In the genomic region with DNA sequence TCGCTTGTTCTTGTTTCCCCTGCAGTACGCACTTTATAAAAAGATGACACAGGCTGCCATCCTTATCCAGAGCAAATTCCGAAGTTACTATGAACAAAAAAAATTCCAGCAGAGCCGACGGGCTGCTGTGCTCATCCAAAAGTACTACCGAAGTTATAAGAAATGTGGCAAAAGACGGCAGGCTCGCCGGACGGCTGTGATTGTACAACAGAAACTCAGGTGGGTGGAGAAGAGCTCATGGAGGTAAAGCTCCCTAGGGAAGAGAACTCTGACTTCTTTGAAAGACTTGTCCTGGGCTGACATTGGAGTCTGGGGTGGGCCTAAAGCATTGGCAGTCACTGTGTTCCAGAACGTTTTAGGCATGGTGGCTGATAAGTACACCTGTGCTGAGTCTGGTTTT, we compare ENCODE assay signal across 10 cellular contexts.
"Had no signal": no experiment of that assay in that cellular context is flagged by ENCODE, and none has a peak within 500 bp of the region (broad histone marks: within the 10 kb centered on the region; RNA-seq: fewer than 3 reads in every experiment).

No MANE protein-coding gene starts in this region.

- H3K4me2 ChIP-seq: GM23338 had no signal

- DNase-seq: H9, HCEC 1CT, HFFc6, KG1 had no signal

- H3K27ac ChIP-seq: HL-60 had no signal

- H3K4me3 ChIP-seq: GM23338 had no signal

- H3K27ac Mint-ChIP-seq: GM23338, HFFc6, IgD-negative memory B cell had no signal

- H3K4me3 Mint-ChIP-seq: GM23338, H9, HFFc6, IgD-negative memory B cell had no signal

- H2AFZ ChIP-seq: GM23338 had no signal

- ATAC-seq: GM23338, HepG2 had no signal

- FAIRE-seq: H1, H54, HepG2 had no signal

- H3K9me3 Mint-ChIP-seq: GM23338, H9, HFFc6, IgD-negative memory B cell had no signal
